In the genomic region with DNA sequence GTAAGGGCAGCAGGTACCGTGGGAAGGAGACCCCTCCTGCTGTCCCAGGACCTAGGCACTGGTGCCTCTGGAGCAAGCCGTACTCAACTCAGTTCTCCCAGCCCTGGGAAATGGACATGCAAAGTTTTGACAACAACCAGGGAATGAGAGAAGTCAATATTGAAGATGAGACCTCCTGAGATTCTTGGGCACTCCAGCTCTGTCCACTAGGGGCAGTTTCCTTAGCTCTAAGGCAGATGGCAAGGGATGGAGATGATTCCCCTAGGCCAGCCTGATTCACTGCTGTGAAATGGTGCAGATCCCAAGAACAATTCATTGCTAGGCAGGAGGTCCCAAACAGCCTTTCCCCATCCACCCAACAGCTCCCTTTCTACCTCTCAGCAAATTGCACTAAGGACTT, we compare ENCODE assay signal across 1 cellular context.
TF ChIP-seq lines count a peak whose summit lies in the region.

No MANE protein-coding gene starts in this region.

TF ChIP-seq in GM23338, 12 proteins besides CTCF, POLR2A, EP300 and RAD21 (continued from another document):
- no peak for TF ChIP-seq ZNF462 (CRISPR knock-in tag; IDR thresholded peaks at IDR 0.05)
- TF ChIP-seq NANOG (IDR thresholded peaks at IDR 0.05; ENCODE audit: borderline replicate concordance), result no peak
- no peak for TF ChIP-seq JUNB (IDR thresholded peaks at IDR 0.05; ENCODE audit: unreplicated experiment)
- no peak for TF ChIP-seq ZNF331 (CRISPR knock-in tag; IDR thresholded peaks at IDR 0.05; ENCODE audit: low read depth)
